In the genomic region with DNA sequence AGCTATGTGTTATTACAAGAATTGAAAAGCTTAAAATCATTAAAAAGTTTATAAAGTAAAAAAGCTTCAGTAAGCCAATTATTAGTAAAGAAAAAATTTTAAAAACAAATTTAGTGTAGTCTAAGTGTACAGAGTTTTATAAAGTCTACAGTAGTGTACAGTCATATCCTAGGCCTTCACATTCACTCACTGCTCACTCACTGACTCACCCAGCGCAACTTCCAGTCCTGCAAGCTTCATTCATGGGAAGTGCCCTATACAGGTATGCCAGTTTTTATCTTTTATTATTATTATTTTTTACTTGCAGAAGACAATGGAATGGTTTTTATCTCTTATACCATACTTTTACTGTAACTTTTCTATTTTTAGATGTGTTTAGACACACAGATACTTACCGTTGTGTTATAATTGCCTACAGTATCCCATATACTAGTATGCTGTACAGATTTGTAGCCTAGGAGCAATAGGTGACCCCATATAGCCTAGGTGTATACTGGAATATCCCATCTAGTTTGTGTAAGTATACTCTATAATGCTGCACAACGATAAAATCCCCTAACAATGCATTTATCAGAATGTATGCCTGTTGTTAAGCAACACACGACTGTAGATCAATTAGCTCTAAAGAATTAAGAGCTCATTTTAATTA, we compare ENCODE assay signal across 18 cellular contexts.
DNase-seq lines count a peak whose midpoint lies in the region; ATAC-seq and TF ChIP-seq lines count a peak whose summit lies in the region.
"Had no signal": no experiment of that assay in that cellular context is flagged by ENCODE, and none has a peak within 500 bp of the region (broad histone marks: within the 10 kb centered on the region; RNA-seq: fewer than 3 reads in every experiment).

No MANE protein-coding gene starts in this region.

- H3K4me1 Mint-ChIP-seq in CD4-positive, alpha-beta T cell (ENCODE audit: low read depth), result no peaks in the 10 kb centered on the region
- H3K4me1 Mint-ChIP-seq: activated naive CD8-positive, alpha-beta T cell treated with anti-CD3 and anti-CD28 coated beads for 36 hours; natural killer cell had no signal

- BruUV-seq in PC-3 (replicated peaks; lab: Mats Ljungman, UMichigan), result no TSS peak

- no peaks in the 10 kb centered on the region for H3K9me2 ChIP-seq in PC-3 (replicated peaks; ENCODE audit: low read length)

- no peaks in the 10 kb centered on the region for H3F3A ChIP-seq in PC-3 (ENCODE audit: low read length, unreplicated experiment)

- no peaks in the 10 kb centered on the region for H3K36me3 ChIP-seq in PC-3 (ENCODE audit: low read depth, low read length)
- H3K36me3 ChIP-seq: thoracic aorta had no signal

- DNase-seq in ELR (ENCODE audit: low read depth) (peak; percentile 82), PC-3 (peak; percentile 75), dermis microvascular lymphatic vessel endothelial cell (ENCODE audit: low read depth in 2 of 2) (peak; percentile 17 to 86), non-pigmented ciliary epithelial cell (ENCODE audit: low read depth) (peak; percentile 46), cortex of kidney (lab: John Stamatoyannopoulos, UW) (no peak), NCI-H748 treated with DMSO at 0.1 percent for 48 hours (lab: John Stamatoyannopoulos, UW) (no peak)
- no peak for DNase-seq in CD4-positive, alpha-beta T cell
- DNase-seq in activated T-cell treated with anti-CD3 and anti-CD28 coated beads, Interleukin-2, amount 50 U/mL, for 1 hour, result no peak
- DNase-seq: activated CD4-positive, CD25-positive, alpha-beta regulatory T cell; activated naive CD8-positive, alpha-beta T cell treated with anti-CD3 and anti-CD28 coated beads for 36 hours; activated T-cell treated with anti-CD3 and anti-CD28 coated beads for 4 hours; esophagus squamous epithelium; natural killer cell; NCI-H2029 treated with DMSO at 0.1 percent for 48 hours; NCI-H774; stimulated activated CD4-positive, alpha-beta T cell treated with anti-CD3 and anti-CD28 coated beads, Interleukin-1b, Interleukin-23, amount 100 ng/mL, for 48 hours had no signal

- CTCF ChIA-PET in PC-3 (lab: Charles Lee), result interaction anchor here (0.8 kb wide), 1 partner anchor 285 kb away, joined by 3 read pairs; no protein-coding TSS in a partner anchor
- CTCF ChIA-PET in CD4-positive, alpha-beta T cell (lab: Charles Lee), result interaction anchor here (0.6 kb wide), 1 partner anchor 1597 kb away, joined by 3 read pairs; no protein-coding TSS in a partner anchor

- H3K4me2 ChIP-seq in PC-3 (ENCODE audit: low read length), result peak overlapping the region; percentile 74

- no peaks in the 10 kb centered on the region for H3K9me3 ChIP-seq in PC-3 (ENCODE audit: low read length)
- no peaks in the 10 kb centered on the region for H3K9me3 ChIP-seq in CD4-positive, alpha-beta T cell (ENCODE audit: control insufficient read depth, low read length)
- H3K9me3 ChIP-seq: esophagus squamous epithelium, thoracic aorta had no signal

- no peaks in the 10 kb centered on the region for H3K9me3 Mint-ChIP-seq in CD4-positive, alpha-beta T cell
- H3K9me3 Mint-ChIP-seq: activated naive CD8-positive, alpha-beta T cell treated with anti-CD3 and anti-CD28 coated beads for 36 hours; natural killer cell had no signal

- H3K27me3 Mint-ChIP-seq in CD4-positive, alpha-beta T cell, result no peaks in the 10 kb centered on the region
- H3K27me3 Mint-ChIP-seq: activated naive CD8-positive, alpha-beta T cell treated with anti-CD3 and anti-CD28 coated beads for 36 hours had no signal

- H3K27me3 ChIP-seq in PC-3 (ENCODE audit: low read length), result no peaks in the 10 kb centered on the region
- no peaks in the 10 kb centered on the region for H3K27me3 ChIP-seq in CD4-positive, alpha-beta T cell (ENCODE audit: control insufficient read depth, insufficient read depth, low read length)
- H3K27me3 ChIP-seq: esophagus squamous epithelium had no signal

- H3K4me3 Mint-ChIP-seq in CD4-positive, alpha-beta T cell, result no peak overlapping the region
- H3K4me3 Mint-ChIP-seq: activated naive CD8-positive, alpha-beta T cell treated with anti-CD3 and anti-CD28 coated beads for 36 hours; natural killer cell had no signal

- no peaks in the 10 kb centered on the region for H3K79me2 ChIP-seq in PC-3 (ENCODE audit: low read length)

- POLR2A ChIA-PET in PC-3 (lab: Charles Lee; ENCODE audit: unreplicated experiment), result no interaction called here
- POLR2A ChIA-PET in CD4-positive, alpha-beta T cell (lab: Charles Lee), result no interaction called here

- no peaks in the 10 kb centered on the region for H4K20me1 ChIP-seq in PC-3 (ENCODE audit: low read length)

- H3K9ac ChIP-seq in PC-3 (ENCODE audit: low read length), result no peak overlapping the region

- no peak overlapping the region for H3K27ac Mint-ChIP-seq in CD4-positive, alpha-beta T cell
- H3K27ac Mint-ChIP-seq: activated naive CD8-positive, alpha-beta T cell treated with anti-CD3 and anti-CD28 coated beads for 36 hours; natural killer cell had no signal

- no peak overlapping the region for H2AFZ ChIP-seq in PC-3 (ENCODE audit: low read length)

- peak overlapping the region; percentile 76 for H3K27ac ChIP-seq in PC-3 (ENCODE audit: low read length)
- H3K27ac ChIP-seq in CD4-positive, alpha-beta T cell (ENCODE audit: low read depth, low read length), result no peak overlapping the region
- H3K27ac ChIP-seq: esophagus squamous epithelium, RWPE1, thoracic aorta had no signal

- TF ChIP-seq CTCF in PC-3 (conservative IDR thresholded peaks at IDR 0.05; ENCODE audit: low read depth, low read length), result no peak
- no peak for TF ChIP-seq CTCF in CD4-positive, alpha-beta T cell (IDR thresholded peaks at IDR 0.05)

- intact Hi-C loops in PC-3 (cut with micrococcal nuclease), result no loop called here
- intact Hi-C loops in CD4-positive, alpha-beta T cell (cut with DNase I, micrococcal nuclease), result no loop called here

- ATAC-seq in PC-3, result peak; percentile 81
- no peak for ATAC-seq in CD4-positive, alpha-beta T cell (ENCODE audit: poor library complexity)
- ATAC-seq: natural killer cell had no signal

- peaks cover 48% of the 10 kb centered on the region for H3K4me1 ChIP-seq in PC-3 (ENCODE audit: insufficient read depth, low read length)
- H3K4me1 ChIP-seq: esophagus squamous epithelium had no signal

- peaks cover 45% of the 10 kb centered on the region for H3K36me3 Mint-ChIP-seq in CD4-positive, alpha-beta T cell (ENCODE audit: low read depth)
- H3K36me3 Mint-ChIP-seq: natural killer cell had no signal

- H3K4me3 ChIP-seq in PC-3 (ENCODE audit: low read length), result no peak overlapping the region
- H3K4me3 ChIP-seq: esophagus squamous epithelium, thoracic aorta had no signal

Comparison
In these comparisons a context has a peak if more than half of its experiments do, and no peak if none do; other contexts are left out.
1. DNase-seq: peak in ELR (single experiment), PC-3 (single experiment), dermis microvascular lymphatic vessel endothelial cell (2 of 2) and non-pigmented ciliary epithelial cell (single experiment); none in cortex of kidney (single experiment), NCI-H748 treated with DMSO at 0.1 percent for 48 hours (single experiment), CD4-positive, alpha-beta T cell (0 of 10) and activated T-cell treated with anti-CD3 and anti-CD28 coated beads, Interleukin-2, amount 50 U/mL, for 1 hour (single experiment).